1 cellular context compared by ENCODE assay signal in genomic region chr20:19757487-19757972, GRCh38.
TF ChIP-seq lines count a peak whose summit lies in the region.

No MANE protein-coding gene starts in this region.

TF ChIP-seq in HepG2, 621 proteins besides CTCF, POLR2A, EP300 and RAD21 (continued from another document and continues in another):
- 0 out of 2 replicates have a peak, but pooled peaks have one; percentile 23 for TF ChIP-seq POGZ (CRISPR knock-in tag; IDR thresholded peaks at IDR 0.05)
- TF ChIP-seq ZNF263 (CRISPR knock-in tag; IDR thresholded peaks at IDR 0.05), result no peak
- peak; percentile 65; the same call in 1 of the 2 replicates for TF ChIP-seq ZSCAN31 (CRISPR knock-in tag; IDR thresholded peaks at IDR 0.05; ENCODE audit: low read depth)
- TF ChIP-seq MEIS1 (CRISPR knock-in tag; IDR thresholded peaks at IDR 0.05; ENCODE audit: borderline replicate concordance), result no peak
- no peak for TF ChIP-seq MTA3 (CRISPR knock-in tag; IDR thresholded peaks at IDR 0.05)
- no peak for TF ChIP-seq DPF2 (CRISPR knock-in tag; IDR thresholded peaks at IDR 0.05; ENCODE audit: borderline replicate concordance, low read depth)
- 0 out of 2 replicates have a peak, but pooled peaks have one; percentile 41 for TF ChIP-seq RBAK (CRISPR knock-in tag; IDR thresholded peaks at IDR 0.05)
- no peak for TF ChIP-seq NFIC (IDR thresholded peaks at IDR 0.05; ENCODE audit: low read length)
- TF ChIP-seq CENPT (CRISPR knock-in tag; IDR thresholded peaks at IDR 0.05; ENCODE audit: low read depth), result no peak; the same call in 1 of the 2 replicates
- no peak for TF ChIP-seq NPAS2 (CRISPR knock-in tag; IDR thresholded peaks at IDR 0.05; ENCODE audit: borderline replicate concordance)
- TF ChIP-seq E2F2 (CRISPR knock-in tag; IDR thresholded peaks at IDR 0.05; ENCODE audit: borderline replicate concordance), result no peak
- 0 out of 2 replicates have a peak, but pooled peaks have one; percentile 5 for TF ChIP-seq GATAD2A (CRISPR knock-in tag; IDR thresholded peaks at IDR 0.05)
- TF ChIP-seq RXRB (CRISPR knock-in tag; IDR thresholded peaks at IDR 0.05; ENCODE audit: borderline replicate concordance), result no peak
- peak; percentile 91; the same call in 1 of the 2 replicates for TF ChIP-seq ZNF576 (CRISPR knock-in tag; IDR thresholded peaks at IDR 0.05)
- no peak for TF ChIP-seq ZNF44 (CRISPR knock-in tag; IDR thresholded peaks at IDR 0.05)
- no peak for TF ChIP-seq ZNF292 (CRISPR knock-in tag; IDR thresholded peaks at IDR 0.05; ENCODE audit: borderline replicate concordance, low read depth)
- TF ChIP-seq SAFB2 (CRISPR knock-in tag; IDR thresholded peaks at IDR 0.05; ENCODE audit: borderline replicate concordance, low read depth), result peak; percentile 77; the same call in 1 of the 2 replicates
- TF ChIP-seq WIZ (CRISPR knock-in tag; IDR thresholded peaks at IDR 0.05), result peak; percentile 85
- no peak for TF ChIP-seq CERS6 (CRISPR knock-in tag; IDR thresholded peaks at IDR 0.05)
- TF ChIP-seq PBX3 (CRISPR knock-in tag; IDR thresholded peaks at IDR 0.05; ENCODE audit: borderline replicate concordance), result no peak
- TF ChIP-seq MTA1 (CRISPR knock-in tag; IDR thresholded peaks at IDR 0.05; ENCODE audit: borderline replicate concordance), result no peak
- no peak for TF ChIP-seq CENPX (CRISPR knock-in tag; IDR thresholded peaks at IDR 0.05)
- TF ChIP-seq AFF4 (CRISPR knock-in tag; IDR thresholded peaks at IDR 0.05), result no peak
- no peak; the same call in 1 of the 2 replicates for TF ChIP-seq SMAD9 (CRISPR knock-in tag; IDR thresholded peaks at IDR 0.05)
- TF ChIP-seq ZSCAN22 (CRISPR knock-in tag; IDR thresholded peaks at IDR 0.05), result no peak
- TF ChIP-seq TFE3 (CRISPR knock-in tag; IDR thresholded peaks at IDR 0.05), result no peak
- TF ChIP-seq RFXAP (CRISPR knock-in tag; IDR thresholded peaks at IDR 0.05; ENCODE audit: borderline replicate concordance), result 0 out of 2 replicates have a peak, but pooled peaks have one; percentile 49
- TF ChIP-seq SRSF4 (IDR thresholded peaks at IDR 0.05; ENCODE audit: low read depth, low read length, poor library complexity, severe bottlenecking), result no peak
- TF ChIP-seq FOSL1 (CRISPR knock-in tag; IDR thresholded peaks at IDR 0.05; ENCODE audit: borderline replicate concordance), result no peak
- peak; percentile 88 for TF ChIP-seq ZNF501 (CRISPR knock-in tag; IDR thresholded peaks at IDR 0.05)
- no peak for TF ChIP-seq NFKBIZ (CRISPR knock-in tag; IDR thresholded peaks at IDR 0.05)
- peak; percentile 54; the same call in 1 of the 2 replicates for TF ChIP-seq SPEN (CRISPR knock-in tag; IDR thresholded peaks at IDR 0.05; ENCODE audit: low read depth)
- TF ChIP-seq E2F5 (CRISPR knock-in tag; conservative IDR thresholded peaks at IDR 0.05), result no peak
- no peak for TF ChIP-seq ZNF577 (CRISPR knock-in tag; IDR thresholded peaks at IDR 0.05; ENCODE audit: borderline replicate concordance, low read depth)
- no peak for TF ChIP-seq GRHL1 (CRISPR knock-in tag; conservative IDR thresholded peaks at IDR 0.05)
- TF ChIP-seq NR0B2 (CRISPR knock-in tag; IDR thresholded peaks at IDR 0.05), result peak; percentile 38; the same call in 1 of the 2 replicates
- TF ChIP-seq KDM6A (CRISPR knock-in tag; IDR thresholded peaks at IDR 0.05; ENCODE audit: low read depth), result no peak
- 0 out of 2 replicates have a peak, but pooled peaks have one; percentile 48 for TF ChIP-seq ZSCAN9 (CRISPR knock-in tag; IDR thresholded peaks at IDR 0.05; ENCODE audit: borderline replicate concordance)
- TF ChIP-seq BHLHE40 (IDR thresholded peaks at IDR 0.05; ENCODE audit: low read length), result no peak
- 0 out of 2 replicates have a peak, but pooled peaks have one; percentile 46 for TF ChIP-seq ZBTB1 (CRISPR knock-in tag; IDR thresholded peaks at IDR 0.05; ENCODE audit: borderline replicate concordance)
- TF ChIP-seq ZFP62 (CRISPR knock-in tag; IDR thresholded peaks at IDR 0.05), result no peak
- no peak for TF ChIP-seq ZBTB34 (CRISPR knock-in tag; IDR thresholded peaks at IDR 0.05)
- TF ChIP-seq PCBP1 (IDR thresholded peaks at IDR 0.05; ENCODE audit: borderline replicate concordance, low read depth, low read length), result no peak
- peak; percentile 86; the same call in 1 of the 2 replicates for TF ChIP-seq MXD1 (CRISPR knock-in tag; IDR thresholded peaks at IDR 0.05)
- TF ChIP-seq SNAPC5 (CRISPR knock-in tag; IDR thresholded peaks at IDR 0.05; ENCODE audit: borderline replicate concordance), result no peak
- TF ChIP-seq ZIK1 (CRISPR knock-in tag; IDR thresholded peaks at IDR 0.05; ENCODE audit: borderline replicate concordance, low read depth), result no peak
- TF ChIP-seq SALL1 (CRISPR knock-in tag; IDR thresholded peaks at IDR 0.05), result peak; percentile 65; the same call in 1 of the 2 replicates
- TF ChIP-seq RXRA (CRISPR knock-in tag; IDR thresholded peaks at IDR 0.05), result no peak; the same call in 1 of the 2 replicates
- no peak for TF ChIP-seq RBM22 (optimal IDR thresholded peaks at IDR 0.05; ENCODE audit: low read length)
